9 cellular contexts compared by ENCODE assay signal in the genomic region with DNA sequence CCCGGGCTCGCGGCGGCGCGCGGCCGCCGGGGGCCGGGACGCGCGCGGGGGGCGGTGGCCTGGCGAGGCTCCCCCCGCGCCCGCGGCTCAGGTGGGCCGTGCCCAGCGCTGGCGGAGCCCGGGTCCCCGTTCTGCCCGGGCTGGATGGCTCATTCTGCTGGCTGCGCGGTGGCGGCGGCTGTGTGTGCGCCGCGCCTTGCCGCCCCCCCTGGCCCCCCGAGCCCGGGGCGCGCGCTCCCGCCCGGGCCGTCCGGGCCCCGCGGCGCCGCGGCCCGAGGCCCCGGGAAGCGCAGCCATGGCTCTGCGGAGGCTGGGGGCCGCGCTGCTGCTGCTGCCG. TPM values are rescaled to one million over a fixed set of nuclear protein-coding genes. Genes with fewer than 3 reads are reported as not detected.
DNase-seq lines count a peak whose midpoint lies in the region; ATAC-seq and TF ChIP-seq lines count a peak whose summit lies in the region.
"Had no signal": no experiment of that assay in that cellular context is flagged by ENCODE, and none has a peak within 500 bp of the region (broad histone marks: within the 10 kb centered on the region; RNA-seq: fewer than 3 reads in every experiment).

A gene (plus strand): TSS at position 152 of the 337 bp plus-strand sequence. CDS start 144 bp downstream, at position 296.

- peak within 1 kb of the TSS; percentile 72 for H3K4me3 ChIP-seq in fibroblast of the aortic adventitia (ENCODE audit: low read depth, low read length)

- DNase-seq in EH (ENCODE audit: low read depth) (peak; percentile 57), fibroblast of the aortic adventitia (ENCODE audit: low read depth) (peak; percentile 30), neural crest cell (ENCODE audit: low read depth, low spot score) (peak; percentile 58), cerebellar nuclear complex (lab: John Stamatoyannopoulos, UW) (no peak), epidermal melanocyte (ENCODE audit: insufficient read length, low spot score) (no peak)
- no peak for DNase-seq in activated CD8-positive, alpha-beta T cell treated with anti-CD3 and anti-CD28 coated beads, Interleukin-2, amount 10 ng/mL, durations not matched to agents 7 days and 5 days

- H3K27me3 Mint-ChIP-seq in activated CD8-positive, alpha-beta T cell treated with anti-CD3 and anti-CD28 coated beads, Interleukin-2, amount 10 ng/mL, durations not matched to agents 7 days and 5 days (ENCODE audit: low read depth): peaks cover 66% of the 10 kb centered on the region
- peaks cover 5% of the 10 kb centered on the region for H3K27me3 Mint-ChIP-seq in neural crest cell (ENCODE audit: low read depth)

- H3K27ac Mint-ChIP-seq in activated CD8-positive, alpha-beta T cell treated with anti-CD3 and anti-CD28 coated beads, Interleukin-2, amount 10 ng/mL, durations not matched to agents 7 days and 5 days: no peak within 1 kb of the TSS
- peak within 1 kb of the TSS; percentile 92 for H3K27ac Mint-ChIP-seq in neural crest cell (ENCODE audit: unreplicated experiment)

- peak within 1 kb of the TSS; percentile 13 for H3K4me3 Mint-ChIP-seq in activated CD8-positive, alpha-beta T cell treated with anti-CD3 and anti-CD28 coated beads, Interleukin-2, amount 10 ng/mL, durations not matched to agents 7 days and 5 days
- H3K4me3 Mint-ChIP-seq in neural crest cell: peak within 1 kb of the TSS; percentile 90

- CTCF ChIA-PET in activated CD8-positive, alpha-beta T cell treated with anti-CD3 and anti-CD28 coated beads, Interleukin-2, amount 10 ng/mL, durations not matched to agents 7 days and 5 days (lab: Charles Lee): no interaction called here

- POLR2A ChIA-PET in activated CD8-positive, alpha-beta T cell treated with anti-CD3 and anti-CD28 coated beads, Interleukin-2, amount 10 ng/mL, durations not matched to agents 7 days and 5 days (lab: Charles Lee): no interaction called here

- TF ChIP-seq EP300 in Ishikawa (IDR thresholded peaks at IDR 0.05; ENCODE audit: borderline replicate concordance): no peak

- no peak for TF ChIP-seq RAD21 in Ishikawa (IDR thresholded peaks at IDR 0.05; ENCODE audit: low read depth)

- peak; percentile 79 for ATAC-seq in activated CD8-positive, alpha-beta T cell treated with anti-CD3 and anti-CD28 coated beads, Interleukin-2, amount 10 ng/mL, durations not matched to agents 7 days and 5 days
- ATAC-seq in HG03354 (IDR thresholded peaks at IDR 0.05; ENCODE audit: poor library complexity, severe bottlenecking, unreplicated experiment): no peak

- peaks cover 7% of the 10 kb centered on the region for H3K4me1 Mint-ChIP-seq in activated CD8-positive, alpha-beta T cell treated with anti-CD3 and anti-CD28 coated beads, Interleukin-2, amount 10 ng/mL, durations not matched to agents 7 days and 5 days (ENCODE audit: low read depth)
- H3K4me1 Mint-ChIP-seq in neural crest cell: peaks cover 50% of the 10 kb centered on the region

- TF ChIP-seq CTCF in fibroblast of the aortic adventitia (IDR thresholded peaks at IDR 0.05; ENCODE audit: insufficient read depth, low read length): no peak
- no peak for TF ChIP-seq CTCF in neural crest cell (conservative IDR thresholded peaks at IDR 0.05)

- no peaks in the 10 kb centered on the region for H3K36me3 Mint-ChIP-seq in activated CD8-positive, alpha-beta T cell treated with anti-CD3 and anti-CD28 coated beads, Interleukin-2, amount 10 ng/mL, durations not matched to agents 7 days and 5 days (ENCODE audit: low read depth)
- H3K36me3 Mint-ChIP-seq in neural crest cell (ENCODE audit: low read depth): no peaks in the 10 kb centered on the region

- no peaks in the 10 kb centered on the region for H3K9me3 Mint-ChIP-seq in activated CD8-positive, alpha-beta T cell treated with anti-CD3 and anti-CD28 coated beads, Interleukin-2, amount 10 ng/mL, durations not matched to agents 7 days and 5 days (ENCODE audit: insufficient read depth)
- no peaks in the 10 kb centered on the region for H3K9me3 Mint-ChIP-seq in neural crest cell

TF ChIP-seq in Ishikawa, 13 proteins besides CTCF, POLR2A, EP300 and RAD21:
- TF ChIP-seq EGR1 (IDR thresholded peaks at IDR 0.05) (no peak), TAF1 (IDR thresholded peaks at IDR 0.05; ENCODE audit: low read depth) (peak; percentile 79)
- TF ChIP-seq, protein P1, sequence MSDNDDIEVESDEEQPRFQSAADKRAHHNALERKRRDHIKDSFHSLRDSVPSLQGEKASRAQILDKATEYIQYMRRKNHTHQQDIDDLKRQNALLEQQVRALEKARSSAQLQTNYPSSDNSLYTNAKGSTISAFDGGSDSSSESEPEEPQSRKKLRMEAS (IDR thresholded peaks at IDR 0.05): 0 out of 2 replicates have a peak, but pooled peaks have one; percentile 3

RNA-seq across cellular contexts. Expression of the gene that starts here (rescaled TPM):
- not detected for total RNA-seq in activated CD8-positive, alpha-beta T cell treated with anti-CD3 and anti-CD28 coated beads, Interleukin-2, amount 10 ng/mL, durations not matched to agents 7 days and 5 days
- 3.8 and 24.9 TPM in 2 replicates for total RNA-seq in fibroblast of the aortic adventitia (ENCODE audit: low replicate concordance)
- total RNA-seq in neural crest cell: 57.2 and 60.3 TPM in 2 replicates
- total RNA-seq: T-helper 1 cell treated with Interleukin-12 subunit alpha and Interleukin-12 subunit beta and Interleukin-4 antibody, amounts not matched to agents 30 ng/mL and 1 ng/mL, for 36 hours had no signal

Comparison
In these comparisons a context has a peak if more than half of its experiments do, and no peak if none do; other contexts are left out.
1. Peak in ATAC-seq in activated CD8-positive, alpha-beta T cell treated with anti-CD3 and anti-CD28 coated beads, Interleukin-2, amount 10 ng/mL, durations not matched to agents 7 days and 5 days; RNA of the gene not detected or under 1 TPM.
2. DNase-seq: peak in EH (single experiment), fibroblast of the aortic adventitia (single experiment) and neural crest cell (single experiment); none in activated CD8-positive, alpha-beta T cell treated with anti-CD3 and anti-CD28 coated beads, Interleukin-2, amount 10 ng/mL, durations not matched to agents 7 days and 5 days (single experiment), cerebellar nuclear complex (0 of 2) and epidermal melanocyte (single experiment).